In the genomic region with DNA sequence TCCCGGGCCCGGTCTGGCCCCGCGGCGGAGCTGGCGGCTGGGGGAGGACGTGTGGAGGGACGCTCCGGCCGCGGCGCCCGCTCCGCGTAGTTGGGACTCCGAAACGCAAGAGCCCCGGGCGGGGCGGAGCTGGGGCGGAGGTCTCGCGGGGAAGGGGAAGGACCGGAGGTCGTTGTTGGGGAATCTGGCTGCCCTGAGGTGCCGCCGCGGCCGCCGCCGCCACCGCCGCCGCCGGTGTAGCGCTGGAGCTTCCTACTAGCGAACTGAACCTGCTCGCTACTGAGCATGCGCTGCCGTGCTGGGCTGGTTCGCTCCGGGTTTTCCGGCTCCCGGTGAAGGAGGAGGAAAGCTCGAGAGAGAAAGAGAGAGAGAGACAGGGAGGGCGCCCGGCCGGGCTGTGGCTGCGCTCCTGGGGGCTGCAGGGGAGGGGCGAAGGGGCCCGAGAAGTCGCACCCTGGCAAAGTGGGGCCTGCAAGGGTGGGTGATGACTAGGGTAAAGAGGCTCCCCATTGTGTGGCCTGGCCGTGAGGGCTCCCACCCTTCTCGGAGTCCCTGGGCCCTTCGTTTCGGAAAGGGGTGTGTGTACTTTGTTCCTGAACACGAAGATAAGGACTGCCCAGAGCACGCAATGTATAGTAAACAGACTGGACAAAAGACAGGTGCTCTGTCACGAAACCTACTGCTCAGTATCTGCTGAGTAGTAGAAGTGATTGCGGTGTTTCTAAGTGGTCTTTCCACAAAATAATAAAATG, we compare ENCODE assay signal across 1 cellular context.
A peak's percentile ranks its signal among the peaks of the same experiment; 100 is the strongest.
TF ChIP-seq lines count a peak whose summit lies in the region.

TSS of gene SOS1 (minus strand) at position 281 of the 752 bp plus-strand sequence. CDS start 629 bp downstream, outside the sequence.

TF ChIP-seq in K562, 482 proteins besides CTCF, POLR2A, EP300 and RAD21 (continued from another document and continues in another):
- peak; percentile 25 to 48; a peak in 2 of 4 replicates for TF ChIP-seq FOXA3 (CRISPR knock-in tag; conservative IDR thresholded peaks at IDR 0.05 in 1 of 2, IDR thresholded peaks at IDR 0.05 in 1 of 2)
- TF ChIP-seq SRSF3 (IDR thresholded peaks at IDR 0.05; ENCODE audit: insufficient read depth, low read length) = no peak
- no peak for TF ChIP-seq SRSF9 (IDR thresholded peaks at IDR 0.05; ENCODE audit: borderline replicate concordance, low read depth, low read length)
- no peak for TF ChIP-seq RBM39 (optimal IDR thresholded peaks at IDR 0.05; ENCODE audit: low read depth, low read length)
- TF ChIP-seq CBX5 (IDR thresholded peaks at IDR 0.05; ENCODE audit: borderline replicate concordance, low read depth) = no peak
- no peak for TF ChIP-seq ELF2 (CRISPR knock-in tag; IDR thresholded peaks at IDR 0.05)
- TF ChIP-seq SUPT5H (IDR thresholded peaks at IDR 0.05) = peak; percentile 85
- peak; percentile 50; the same call in 1 of the 2 replicates for TF ChIP-seq GTF2F1 (IDR thresholded peaks at IDR 0.05; ENCODE audit: low read depth, low read length)
- peak in 1 of 2 experiments; percentile 87; a peak in 2 of 4 replicates for TF ChIP-seq HDAC1 (IDR thresholded peaks at IDR 0.05)
- TF ChIP-seq NR3C1 (CRISPR knock-in tag; IDR thresholded peaks at IDR 0.05) = no peak
- no peak for TF ChIP-seq LARP7 (IDR thresholded peaks at IDR 0.05)
- peak; percentile 15; the same call in 1 of the 2 replicates for TF ChIP-seq CREM (IDR thresholded peaks at IDR 0.05; ENCODE audit: low read depth)
- peak in 1 of 2 experiments; percentile 13; a peak in 1 of 4 replicates for TF ChIP-seq KDM1A (IDR thresholded peaks at IDR 0.05)
- no peak for TF ChIP-seq ZNF174 (CRISPR knock-in tag; IDR thresholded peaks at IDR 0.05)
- TF ChIP-seq NKRF (IDR thresholded peaks at IDR 0.05; ENCODE audit: borderline replicate concordance) = peak; percentile 84; the same call in 1 of the 2 replicates
- TF ChIP-seq NFE2L1 (tag; IDR thresholded peaks at IDR 0.05; ENCODE audit: borderline replicate concordance, low read depth) = no peak
- no peak for TF ChIP-seq BDP1 (IDR thresholded peaks at IDR 0.05; ENCODE audit: insufficient read depth, insufficient read length)
- no peak for TF ChIP-seq ZNF586 (CRISPR knock-in tag; conservative IDR thresholded peaks at IDR 0.05)
- peak; percentile 57; the same call in 1 of the 2 replicates for TF ChIP-seq LEF1 (IDR thresholded peaks at IDR 0.05)
- no peak for TF ChIP-seq MEF2D (tag; conservative IDR thresholded peaks at IDR 0.05; ENCODE audit: low read depth)
- TF ChIP-seq MYC (IDR thresholded peaks at IDR 0.05; ENCODE audit: low read depth, low read length) = peak; percentile 51
- TF ChIP-seq MYC (CRISPR knock-in tag; IDR thresholded peaks at IDR 0.05; ENCODE audit: borderline replicate concordance, low read depth) = 0 out of 2 replicates have a peak, but pooled peaks have one; percentile 29
- TF ChIP-seq MECOM (CRISPR knock-in tag; IDR thresholded peaks at IDR 0.05) = no peak
- TF ChIP-seq CREB3L1 (IDR thresholded peaks at IDR 0.05; ENCODE audit: borderline replicate concordance, low read depth) = no peak
- TF ChIP-seq HDAC8 (tag; IDR thresholded peaks at IDR 0.05) = no peak
- no peak for TF ChIP-seq HMG20A (CRISPR knock-in tag; conservative IDR thresholded peaks at IDR 0.05)
- TF ChIP-seq FOS (IDR thresholded peaks at IDR 0.05; ENCODE audit: extremely low read depth, insufficient read length) = no peak
- no peak for TF ChIP-seq XRCC3 (IDR thresholded peaks at IDR 0.05)
- no peak for TF ChIP-seq ZNF695 (CRISPR knock-in tag; IDR thresholded peaks at IDR 0.05)
- no peak for TF ChIP-seq ZNF609 (CRISPR knock-in tag; IDR thresholded peaks at IDR 0.05; ENCODE audit: borderline replicate concordance)
- TF ChIP-seq ATF2 (CRISPR knock-in tag; IDR thresholded peaks at IDR 0.05) = no peak
- TF ChIP-seq GTF2E2 (tag; IDR thresholded peaks at IDR 0.05) = 0 out of 2 replicates have a peak, but pooled peaks have one; percentile 29
- TF ChIP-seq POLR3A (IDR thresholded peaks at IDR 0.05; ENCODE audit: borderline replicate concordance, extremely low read depth, insufficient read depth, insufficient read length) = no peak
- peak; percentile 88 for TF ChIP-seq POLR2G (IDR thresholded peaks at IDR 0.05; ENCODE audit: low read depth, low read length)
- TF ChIP-seq MTF1 (CRISPR knock-in tag; IDR thresholded peaks at IDR 0.05; ENCODE audit: borderline replicate concordance) = no peak
- no peak for TF ChIP-seq MITF (IDR thresholded peaks at IDR 0.05)
- TF ChIP-seq TRIM28 (IDR thresholded peaks at IDR 0.05) = no peak
- TF ChIP-seq ZFP30 (CRISPR knock-in tag; IDR thresholded peaks at IDR 0.05; ENCODE audit: borderline replicate concordance) = no peak
- TF ChIP-seq, protein P1, sequence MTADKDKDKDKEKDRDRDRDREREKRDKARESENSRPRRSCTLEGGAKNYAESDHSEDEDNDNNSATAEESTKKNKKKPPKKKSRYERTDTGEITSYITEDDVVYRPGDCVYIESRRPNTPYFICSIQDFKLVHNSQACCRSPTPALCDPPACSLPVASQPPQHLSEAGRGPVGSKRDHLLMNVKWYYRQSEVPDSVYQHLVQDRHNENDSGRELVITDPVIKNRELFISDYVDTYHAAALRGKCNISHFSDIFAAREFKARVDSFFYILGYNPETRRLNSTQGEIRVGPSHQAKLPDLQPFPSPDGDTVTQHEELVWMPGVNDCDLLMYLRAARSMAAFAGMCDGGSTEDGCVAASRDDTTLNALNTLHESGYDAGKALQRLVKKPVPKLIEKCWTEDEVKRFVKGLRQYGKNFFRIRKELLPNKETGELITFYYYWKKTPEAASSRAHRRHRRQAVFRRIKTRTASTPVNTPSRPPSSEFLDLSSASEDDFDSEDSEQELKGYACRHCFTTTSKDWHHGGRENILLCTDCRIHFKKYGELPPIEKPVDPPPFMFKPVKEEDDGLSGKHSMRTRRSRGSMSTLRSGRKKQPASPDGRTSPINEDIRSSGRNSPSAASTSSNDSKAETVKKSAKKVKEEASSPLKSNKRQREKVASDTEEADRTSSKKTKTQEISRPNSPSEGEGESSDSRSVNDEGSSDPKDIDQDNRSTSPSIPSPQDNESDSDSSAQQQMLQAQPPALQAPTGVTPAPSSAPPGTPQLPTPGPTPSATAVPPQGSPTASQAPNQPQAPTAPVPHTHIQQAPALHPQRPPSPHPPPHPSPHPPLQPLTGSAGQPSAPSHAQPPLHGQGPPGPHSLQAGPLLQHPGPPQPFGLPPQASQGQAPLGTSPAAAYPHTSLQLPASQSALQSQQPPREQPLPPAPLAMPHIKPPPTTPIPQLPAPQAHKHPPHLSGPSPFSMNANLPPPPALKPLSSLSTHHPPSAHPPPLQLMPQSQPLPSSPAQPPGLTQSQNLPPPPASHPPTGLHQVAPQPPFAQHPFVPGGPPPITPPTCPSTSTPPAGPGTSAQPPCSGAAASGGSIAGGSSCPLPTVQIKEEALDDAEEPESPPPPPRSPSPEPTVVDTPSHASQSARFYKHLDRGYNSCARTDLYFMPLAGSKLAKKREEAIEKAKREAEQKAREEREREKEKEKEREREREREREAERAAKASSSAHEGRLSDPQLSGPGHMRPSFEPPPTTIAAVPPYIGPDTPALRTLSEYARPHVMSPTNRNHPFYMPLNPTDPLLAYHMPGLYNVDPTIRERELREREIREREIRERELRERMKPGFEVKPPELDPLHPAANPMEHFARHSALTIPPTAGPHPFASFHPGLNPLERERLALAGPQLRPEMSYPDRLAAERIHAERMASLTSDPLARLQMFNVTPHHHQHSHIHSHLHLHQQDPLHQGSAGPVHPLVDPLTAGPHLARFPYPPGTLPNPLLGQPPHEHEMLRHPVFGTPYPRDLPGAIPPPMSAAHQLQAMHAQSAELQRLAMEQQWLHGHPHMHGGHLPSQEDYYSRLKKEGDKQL (CRISPR knock-in tag; IDR thresholded peaks at IDR 0.05; ENCODE audit: borderline replicate concordance) = no peak
